Comparison of ENCODE assay signal across 1 cellular context in the genomic region with DNA sequence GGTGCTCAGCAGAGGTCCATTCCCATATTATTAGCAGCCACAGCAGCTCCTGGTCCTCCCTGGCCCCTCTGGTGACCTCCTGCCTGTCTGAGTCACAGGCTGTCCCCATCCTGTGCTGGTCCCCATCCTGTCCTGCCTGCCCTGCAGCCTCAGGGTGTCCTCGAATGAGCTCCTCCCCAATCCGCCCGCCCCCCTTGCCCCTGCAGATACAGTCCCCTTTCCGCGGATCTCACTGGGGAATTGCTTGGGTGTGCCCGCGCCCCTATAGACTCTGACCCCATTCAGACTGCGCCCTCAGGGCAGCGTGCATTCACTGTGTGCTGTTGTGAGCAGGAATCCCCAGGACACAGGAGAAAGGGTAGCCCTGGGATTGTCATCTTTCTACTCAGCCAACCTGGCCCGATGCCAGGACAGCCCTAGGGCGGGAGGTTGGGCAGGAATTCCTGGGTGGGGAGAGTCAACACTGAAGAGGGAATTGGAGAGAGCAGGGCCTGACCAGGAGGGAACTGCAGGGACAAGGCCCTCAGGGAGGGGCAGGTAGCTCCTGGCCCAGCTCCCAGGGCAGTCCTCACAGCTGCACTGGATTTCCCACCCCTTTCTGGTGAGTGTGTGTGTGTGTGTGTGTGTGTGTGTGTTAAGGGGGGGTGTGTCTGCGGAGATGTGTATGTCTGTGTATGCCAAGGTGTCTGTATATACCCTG.
TF ChIP-seq lines count a peak whose summit lies in the region.

No MANE protein-coding gene starts in this region.

TF ChIP-seq in endothelial cell of umbilical vein, 7 proteins besides CTCF, POLR2A, EP300 and RAD21:
- TF ChIP-seq FOS (IDR thresholded peaks at IDR 0.05; ENCODE audit: borderline replicate concordance, insufficient read depth, low read length): no peak
- no peak for TF ChIP-seq GATA2 (IDR thresholded peaks at IDR 0.05; ENCODE audit: insufficient read depth, insufficient read length, low read depth, low read length)
- no peak for TF ChIP-seq POLR2AphosphoS5 (IDR thresholded peaks at IDR 0.05; ENCODE audit: insufficient read depth, low read depth, low read length)
- no peak for TF ChIP-seq JUN (IDR thresholded peaks at IDR 0.05; ENCODE audit: borderline replicate concordance, insufficient read depth, insufficient read length, low read depth)
- no peak for TF ChIP-seq EZH2 (IDR thresholded peaks at IDR 0.05; ENCODE audit: borderline replicate concordance, low read depth, low read length, severe bottlenecking)
- TF ChIP-seq, protein P1, sequence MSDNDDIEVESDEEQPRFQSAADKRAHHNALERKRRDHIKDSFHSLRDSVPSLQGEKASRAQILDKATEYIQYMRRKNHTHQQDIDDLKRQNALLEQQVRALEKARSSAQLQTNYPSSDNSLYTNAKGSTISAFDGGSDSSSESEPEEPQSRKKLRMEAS (IDR thresholded peaks at IDR 0.05; ENCODE audit: insufficient read depth, insufficient read length): no peak
- no peak for TF ChIP-seq MYC (IDR thresholded peaks at IDR 0.05; ENCODE audit: low read depth, low read length)
